In the genomic region with DNA sequence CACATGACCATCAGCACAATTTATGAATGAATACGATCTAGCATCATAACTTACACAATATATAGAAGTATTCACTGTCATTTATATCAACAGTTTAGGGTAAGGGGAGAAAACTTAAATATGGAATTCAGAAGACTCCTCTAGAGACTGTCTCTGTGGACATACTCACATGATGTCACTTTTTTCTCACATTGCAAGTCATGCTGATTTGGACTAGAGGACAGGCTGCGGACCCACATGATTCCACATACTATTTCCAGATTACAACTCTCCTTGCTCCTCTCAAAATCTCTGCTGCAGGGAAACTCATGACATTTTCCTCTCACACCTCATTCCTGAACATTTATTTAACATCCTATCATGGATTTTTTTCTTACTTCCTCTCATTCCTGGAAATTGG, we compare ENCODE assay signal across 9 cellular contexts. TPM values are rescaled to one million over a fixed set of nuclear protein-coding genes. Genes with fewer than 3 reads are reported as not detected.
"Had no signal": no experiment of that assay in that cellular context is flagged by ENCODE, and none has a peak within 500 bp of the region (broad histone marks: within the 10 kb centered on the region; RNA-seq: fewer than 3 reads in every experiment).

No MANE protein-coding gene starts in this region.

- FAIRE-seq: G401.6, GM12878, GM12891, GM12892, GM18507, GM19239 had no signal

- DNase-seq: GDM1, GF-D8 had no signal

- H3K4me3 ChIP-seq: GM12878 had no signal

- ATAC-seq: GM12878 had no signal

RNA-seq across cellular contexts. Expression of a gene that starts 13.4 kb away (rescaled TPM):
- total RNA-seq: G401, GM12878 had no signal
- polyA plus RNA-seq: GM12878 had no signal
